ENCODE assay signal across 10 cellular contexts in genomic region chr16:4675864-4676786, GRCh38. TPM values are rescaled to one million over a fixed set of nuclear protein-coding genes. Genes with fewer than 3 reads are reported as not detected.
DNase-seq lines count a peak whose midpoint lies in the region; ATAC-seq and TF ChIP-seq lines count a peak whose summit lies in the region.
"Had no signal": no experiment of that assay in that cellular context is flagged by ENCODE, and none has a peak within 500 bp of the region (broad histone marks: within the 10 kb centered on the region; RNA-seq: fewer than 3 reads in every experiment).

No MANE protein-coding gene starts in this region.

- no peaks in the 10 kb centered on the region for H3K9me3 Mint-ChIP-seq in CD4-positive, alpha-beta memory T cell
- H3K9me3 Mint-ChIP-seq in activated naive CD8-positive, alpha-beta T cell treated with anti-CD3 and anti-CD28 coated beads for 36 hours: no peaks in the 10 kb centered on the region
- H3K9me3 Mint-ChIP-seq: naive B cell had no signal

- ATAC-seq in psoas muscle: no peak
- ATAC-seq in HG03378 (IDR thresholded peaks at IDR 0.05; ENCODE audit: unreplicated experiment): no peak

- H3K27me3 ChIP-seq in CD4-positive, alpha-beta memory T cell (ENCODE audit: insufficient read depth, low read length): no peaks in the 10 kb centered on the region
- H3K27me3 ChIP-seq in psoas muscle (ENCODE audit: insufficient read depth in 3 of 3, low read length in 2 of 3): no peaks in the 10 kb centered on the region

- H3K9me3 ChIP-seq in CD4-positive, alpha-beta memory T cell (ENCODE audit: control insufficient read depth in 1 of 2, low read length in 2 of 2): no peaks in the 10 kb centered on the region
- no peaks in the 10 kb centered on the region for H3K9me3 ChIP-seq in psoas muscle

- H3K27ac ChIP-seq in CD4-positive, alpha-beta memory T cell (ENCODE audit: low read depth, low read length): peak overlapping the region; percentile 65
- H3K27ac ChIP-seq in psoas muscle: peak overlapping the region; percentile 48

- CTCF ChIA-PET in CD4-positive, alpha-beta memory T cell (lab: Charles Lee; ENCODE audit: partially characterized antibody): interaction anchor here (1.0 to 2.3 kb wide), 2 partner anchors 26 to 42 kb away, joined by 3 to 7 read pairs; no protein-coding TSS in a partner anchor

- H3K4me3 Mint-ChIP-seq in CD4-positive, alpha-beta memory T cell: peak overlapping the region; percentile 54 to 87 (median 76)
- H3K4me3 Mint-ChIP-seq in activated naive CD8-positive, alpha-beta T cell treated with anti-CD3 and anti-CD28 coated beads for 36 hours: peak overlapping the region; percentile 77

- POLR2A ChIA-PET in CD4-positive, alpha-beta memory T cell (lab: Charles Lee; ENCODE audit: partially characterized antibody): interaction anchor here (1.0 to 3.1 kb wide), 5 partner anchors 11 to 59 kb away, joined by 3 to 33 read pairs (median 4); partner anchors contain the start of genes ANKS3, DNAAF8 and NUDT16L1

- H3K27ac Mint-ChIP-seq in CD4-positive, alpha-beta memory T cell: peak overlapping the region; percentile 95 to 99 (median 98)
- H3K27ac Mint-ChIP-seq in activated naive CD8-positive, alpha-beta T cell treated with anti-CD3 and anti-CD28 coated beads for 36 hours: peak overlapping the region; percentile 95

- H3K36me3 ChIP-seq in CD4-positive, alpha-beta memory T cell (ENCODE audit: insufficient read depth, low read length): no peaks in the 10 kb centered on the region
- H3K36me3 ChIP-seq in psoas muscle (ENCODE audit: insufficient read depth in 1 of 2, low read depth in 1 of 2): peaks cover 4 to 66% of the 10 kb centered on the region in 2 donors

- H3K4me3 ChIP-seq in CD4-positive, alpha-beta memory T cell (ENCODE audit: low read length in 2 of 2): no peak overlapping the region
- no peak overlapping the region for H3K4me3 ChIP-seq in psoas muscle

- WGBS in psoas muscle, 3 donors: 84 to 87% (median 86%) methylated on average over 23 of the region's 23 CpGs

- peaks cover 23% of the 10 kb centered on the region for H3K4me1 ChIP-seq in CD4-positive, alpha-beta memory T cell (ENCODE audit: insufficient read depth, low read length)
- peaks cover 18% of the 10 kb centered on the region for H3K4me1 ChIP-seq in psoas muscle

- H3K4me1 Mint-ChIP-seq in CD4-positive, alpha-beta memory T cell: peaks cover 15 to 29% (median 23%) of the 10 kb centered on the region in 4 donors
- H3K4me1 Mint-ChIP-seq in activated naive CD8-positive, alpha-beta T cell treated with anti-CD3 and anti-CD28 coated beads for 36 hours: peaks cover 36% of the 10 kb centered on the region

- intact Hi-C loops in CD4-positive, alpha-beta memory T cell (cut with micrococcal nuclease): loop anchor here (1.0 to 2.0 kb wide), 3 partner anchors 12 to 52 kb away; partner anchors contain the start of genes MGRN1 and NUDT16L1
- intact Hi-C loops in psoas muscle (cut with DNase I): no loop called here

- peaks cover 0 to 25% of the 10 kb centered on the region in 2 donors for H3K36me3 Mint-ChIP-seq in CD4-positive, alpha-beta memory T cell
- H3K36me3 Mint-ChIP-seq in activated naive CD8-positive, alpha-beta T cell treated with anti-CD3 and anti-CD28 coated beads for 36 hours: peaks cover 25% of the 10 kb centered on the region

- TF ChIP-seq CTCF in psoas muscle (IDR thresholded peaks at IDR 0.05): no peak

- H3K27me3 Mint-ChIP-seq in CD4-positive, alpha-beta memory T cell: no peaks in the 10 kb centered on the region
- H3K27me3 Mint-ChIP-seq in activated naive CD8-positive, alpha-beta T cell treated with anti-CD3 and anti-CD28 coated beads for 36 hours: no peaks in the 10 kb centered on the region
- H3K27me3 Mint-ChIP-seq: naive B cell had no signal

- DNase-seq in CD4-positive, alpha-beta memory T cell: peak; percentile 72 to 83 (median 80)
- DNase-seq in T-helper 9 cell (peak; percentile 61), psoas muscle (no peak), SHP77 (lab: John Stamatoyannopoulos, UW) (no peak), pons (ENCODE audit: low spot score) (no peak), NCI-H1048 (lab: John Stamatoyannopoulos, UW) (no peak)
- peak; percentile 73 for DNase-seq in activated naive CD8-positive, alpha-beta T cell treated with anti-CD3 and anti-CD28 coated beads for 36 hours
- DNase-seq: cortex of kidney, naive B cell had no signal

RNA-seq across cellular contexts. Expression of gene NUDT16L1, which starts 17.2 kb away (rescaled TPM):
- 10 to 100 TPM; 52.4 to 53.7 TPM for total RNA-seq in CD4-positive, alpha-beta memory T cell
- 100 to 1,000 TPM in 1 of 2 donors, 10 to 100 TPM in 1; 80.1 to 125 TPM for polyA plus RNA-seq in CD4-positive, alpha-beta memory T cell
- 10 to 100 TPM; 26.5 to 29.1 TPM for total RNA-seq in activated naive CD8-positive, alpha-beta T cell treated with anti-CD3 and anti-CD28 coated beads for 36 hours
- 10 to 100 TPM in 1 of 4 donors, 1 to 10 TPM in 3; 6.3 to 20.2 (median 8.4) TPM for total RNA-seq in psoas muscle
- 1 to 10 TPM; 6.6 to 9.7 (median 7.4) TPM for polyA plus RNA-seq in psoas muscle

RNA-seq across cellular contexts. Expression of gene MGRN1, which starts 51.5 kb away (rescaled TPM):
- total RNA-seq in CD4-positive, alpha-beta memory T cell: 10 to 100 TPM; 62.2 to 64.1 TPM
- polyA plus RNA-seq in CD4-positive, alpha-beta memory T cell: 1 to 10 TPM; 1.2 to 7.7 TPM
- 10 to 100 TPM; 63.7 to 64.3 TPM for total RNA-seq in activated naive CD8-positive, alpha-beta T cell treated with anti-CD3 and anti-CD28 coated beads for 36 hours
- 10 to 100 TPM; 44.2 to 63.1 (median 59.4) TPM for total RNA-seq in psoas muscle
- polyA plus RNA-seq in psoas muscle: 10 to 100 TPM; 20.2 to 36.3 (median 24.6) TPM

RNA-seq across cellular contexts. Expression of gene ANKS3, which starts 57.9 kb away (rescaled TPM):
- 10 to 100 TPM; 28.5 to 33.9 TPM for total RNA-seq in CD4-positive, alpha-beta memory T cell
- 1 to 10 TPM in 1 of 2 donors, under 1 TPM in 1; 0.91 to 5.7 TPM for polyA plus RNA-seq in CD4-positive, alpha-beta memory T cell
- total RNA-seq in activated naive CD8-positive, alpha-beta T cell treated with anti-CD3 and anti-CD28 coated beads for 36 hours: 10 to 100 TPM; 12.1 to 16.1 TPM
- 1 to 10 TPM; 5.2 to 9.1 (median 7.4) TPM for total RNA-seq in psoas muscle
- 10 to 100 TPM; 10.7 to 15.0 (median 14.2) TPM for polyA plus RNA-seq in psoas muscle

RNA-seq across cellular contexts. Expression of gene DNAAF8, which starts 58.2 kb away (rescaled TPM):
- total RNA-seq in CD4-positive, alpha-beta memory T cell: under 1 TPM; 0.12 to 0.64 TPM
- under 1 TPM in 1 of 2 donors, not detected in 1; 0.11 TPM for polyA plus RNA-seq in CD4-positive, alpha-beta memory T cell
- total RNA-seq in activated naive CD8-positive, alpha-beta T cell treated with anti-CD3 and anti-CD28 coated beads for 36 hours: under 1 TPM; 0.10 to 0.62 TPM
- total RNA-seq in psoas muscle: 1 to 10 TPM in 1 of 4 donors, under 1 TPM in 2, not detected in 1; 0.42 to 1.1 (median 0.71) TPM
- polyA plus RNA-seq in psoas muscle: 1 to 10 TPM; 1.2 to 2.1 (median 1.8) TPM

Comparison
In these comparisons a context has a peak if more than half of its experiments do, and no peak if none do; other contexts are left out.
1. DNase-seq: peak in CD4-positive, alpha-beta memory T cell (5 of 5), T-helper 9 cell (single experiment) and activated naive CD8-positive, alpha-beta T cell treated with anti-CD3 and anti-CD28 coated beads for 36 hours (single experiment); none in psoas muscle (0 of 2), SHP77 (0 of 2), pons (single experiment) and NCI-H1048 (single experiment).